17 cellular contexts compared by ENCODE assay signal in genomic region chr2:26471278-26471677, GRCh38. TPM values are rescaled to one million over a fixed set of nuclear protein-coding genes. Genes with fewer than 3 reads are reported as not detected.
DNase-seq lines count a peak whose midpoint lies in the region; ATAC-seq, FAIRE-seq and TF ChIP-seq lines count a peak whose summit lies in the region.
"Had no signal": no experiment of that assay in that cellular context is flagged by ENCODE, and none has a peak within 500 bp of the region (broad histone marks: within the 10 kb centered on the region; RNA-seq: fewer than 3 reads in every experiment).

No MANE protein-coding gene starts in this region.

- no TSS peak for BruUV-seq in HepG2 (replicated peaks; lab: Mats Ljungman, UMichigan)

- in situ Hi-C loops in HepG2 (cut with HindIII; ENCODE audit: extremely low pct_ligation_motif_present, low pct_unique_long_range_greater_than_20kb) = no loop called here

- DNase-seq in HepG2 (ENCODE audit: low spot score) = no peak
- DNase-seq in right lobe of liver = no peak
- peak; percentile 21 for DNase-seq in NCI-H2171 treated with DMSO at 0.1 percent for 48 hours (lab: John Stamatoyannopoulos, UW)
- peak; percentile 51 to 68 for DNase-seq in cerebellar nuclear complex (lab: John Stamatoyannopoulos, UW)
- no peak for DNase-seq in activated effector memory CD4-positive, alpha-beta T cell treated with Interleukin-2 at 50 U/mL for 16 hours
- DNase-seq in stimulated activated CD4-positive, alpha-beta T cell treated with anti-CD3 and anti-CD28 coated beads, Interleukin-4, amount 100 ng/mL, for 4 hours = no peak
- DNase-seq: activated CD4-positive, alpha-beta T cell treated with anti-CD3 and anti-CD28 coated beads, Interleukin-2, amount 10 ng/mL, durations not matched to agents 7 days and 5 days; activated T-cell treated with anti-CD3 and anti-CD28 coated beads, Interleukin-2, amount 50 U/mL, for 1 hour; GOT3; midbrain; MV-4-11 had no signal

- H2AFZ ChIP-seq in HepG2 (ENCODE audit: low read length) = no peak overlapping the region

- TF ChIP-seq POLR2A in HepG2 (IDR thresholded peaks at IDR 0.05; ENCODE audit: insufficient read depth in 1 of 2, low read depth in 2 of 2, low read length in 2 of 2) (no peak), right lobe of liver (IDR thresholded peaks at IDR 0.05) (no peak)

- no peak overlapping the region for H3K9ac ChIP-seq in HepG2 (ENCODE audit: insufficient read depth, low read depth, low read length)

- H3K27me3 ChIP-seq in HepG2 (ENCODE audit: control insufficient read depth in 1 of 2, insufficient read depth in 2 of 2, low read length in 2 of 2) (peaks cover 0 to 8% of the 10 kb centered on the region in 2 experiments; a peak in 2 of 5 replicates), right lobe of liver (no peaks in the 10 kb centered on the region)
- H3K27me3 ChIP-seq: right atrium auricular region had no signal

- no peak overlapping the region for H3K4me2 ChIP-seq in HepG2 (ENCODE audit: low read depth, low read length)

- peak; percentile 56 for FAIRE-seq in HepG2 (lab: Jason Lieb, UNC)
- FAIRE-seq: TTC549 had no signal

- no peaks in the 10 kb centered on the region for H3K79me2 ChIP-seq in HepG2 (ENCODE audit: insufficient read depth, low read length)

- intact Hi-C loops in HepG2 (cut with micrococcal nuclease; ENCODE audit: unreplicated experiment) (no loop called here), right lobe of liver (cut with DNase I) (no loop called here)

- POLR2A ChIA-PET in HepG2 (lab: Yijun Ruan, JAX) = no interaction called here

- no peak for TF ChIP-seq RAD21 in HepG2 (CRISPR knock-in tag; IDR thresholded peaks at IDR 0.05)

- CTCF ChIA-PET in HepG2 (lab: Yijun Ruan, JAX; ENCODE audit: low intra/inter-chr PET ratio, low total read pairs) = interaction anchor here (2.1 kb wide), 1 partner anchor 106 kb away, joined by 10 read pairs; no protein-coding TSS in a partner anchor

- 33% methylated on average over 3 of the region's 3 CpGs for WGBS in HepG2 (ENCODE audit: low lambda C conversion rate)
- WGBS in right lobe of liver (ENCODE audit: insufficient coverage, low coverage, low lambda C conversion rate, missing lambda C conversion rate) = 100% methylated on average over 1 of the region's 3 CpGs

- H3K4me3 ChIP-seq in HepG2 (replicated peaks in 1 of 3; ENCODE audit: insufficient read depth in 1 of 3, low read depth in 2 of 3, low read length in 3 of 3) (no peak overlapping the region), right lobe of liver (no peak overlapping the region)
- H3K4me3 ChIP-seq: right atrium auricular region, SK-N-MC had no signal

- H4K20me1 ChIP-seq in HepG2 (ENCODE audit: insufficient read depth, low read length) = no peaks in the 10 kb centered on the region

- ATAC-seq in HepG2 (peak; percentile 64), right lobe of liver (no peak), HG02852 (IDR thresholded peaks at IDR 0.05; ENCODE audit: unreplicated experiment) (no peak), HG03442 (IDR thresholded peaks at IDR 0.05; ENCODE audit: unreplicated experiment) (no peak)
- ATAC-seq: activated naive CD4-positive, alpha-beta T cell treated with anti-CD3 and anti-CD28 coated beads, Interleukin-2, amount 50 U/mL, for 72 hours had no signal

- H3K36me3 ChIP-seq in HepG2 (replicated peaks in 1 of 2; ENCODE audit: control insufficient read depth in 1 of 2, insufficient read depth in 2 of 2, low read length in 2 of 2) (no peaks in the 10 kb centered on the region), right lobe of liver (no peaks in the 10 kb centered on the region)
- H3K36me3 ChIP-seq: right atrium auricular region had no signal

- peak; percentile 53 for TF ChIP-seq CTCF in HepG2 (CRISPR knock-in tag; IDR thresholded peaks at IDR 0.05)
- no peak for TF ChIP-seq CTCF in right lobe of liver (IDR thresholded peaks at IDR 0.05)

- H3K9me3 ChIP-seq in HepG2 (ENCODE audit: low read length) (peaks cover 5% of the 10 kb centered on the region), right lobe of liver (no peaks in the 10 kb centered on the region)

- H3K27ac ChIP-seq in HepG2 (ENCODE audit: extremely low read length, insufficient read depth, low read length) (no peak overlapping the region), right lobe of liver (no peak overlapping the region)
- H3K27ac ChIP-seq: right atrium auricular region, SK-N-MC had no signal

- no peak for TF ChIP-seq EP300 in HepG2 (IDR thresholded peaks at IDR 0.05; ENCODE audit: low read depth in 2 of 2, low read length in 2 of 2)
- no peak for TF ChIP-seq EP300 in HepG2 (CRISPR knock-in tag; IDR thresholded peaks at IDR 0.05; ENCODE audit: borderline replicate concordance)

- H3K4me1 ChIP-seq in HepG2 (ENCODE audit: insufficient read depth, low read length) (no peaks in the 10 kb centered on the region; the same call in 1 of the 2 replicates), right lobe of liver (no peaks in the 10 kb centered on the region)
- H3K4me1 ChIP-seq: right atrium auricular region had no signal

TF ChIP-seq in HepG2, 621 proteins besides CTCF, POLR2A, EP300 and RAD21:
- TF ChIP-seq, protein P1, sequence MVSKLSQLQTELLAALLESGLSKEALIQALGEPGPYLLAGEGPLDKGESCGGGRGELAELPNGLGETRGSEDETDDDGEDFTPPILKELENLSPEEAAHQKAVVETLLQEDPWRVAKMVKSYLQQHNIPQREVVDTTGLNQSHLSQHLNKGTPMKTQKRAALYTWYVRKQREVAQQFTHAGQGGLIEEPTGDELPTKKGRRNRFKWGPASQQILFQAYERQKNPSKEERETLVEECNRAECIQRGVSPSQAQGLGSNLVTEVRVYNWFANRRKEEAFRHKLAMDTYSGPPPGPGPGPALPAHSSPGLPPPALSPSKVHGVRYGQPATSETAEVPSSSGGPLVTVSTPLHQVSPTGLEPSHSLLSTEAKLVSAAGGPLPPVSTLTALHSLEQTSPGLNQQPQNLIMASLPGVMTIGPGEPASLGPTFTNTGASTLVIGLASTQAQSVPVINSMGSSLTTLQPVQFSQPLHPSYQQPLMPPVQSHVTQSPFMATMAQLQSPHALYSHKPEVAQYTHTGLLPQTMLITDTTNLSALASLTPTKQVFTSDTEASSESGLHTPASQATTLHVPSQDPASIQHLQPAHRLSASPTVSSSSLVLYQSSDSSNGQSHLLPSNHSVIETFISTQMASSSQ (IDR thresholded peaks at IDR 0.05; ENCODE audit: low read depth) = no peak
- TF ChIP-seq, protein P1 (CRISPR knock-in tag; IDR thresholded peaks at IDR 0.05; ENCODE audit: borderline replicate concordance) = no peak
- no peak for TF ChIP-seq SOX6 (IDR thresholded peaks at IDR 0.05)
- TF ChIP-seq SOX6 (CRISPR knock-in tag; IDR thresholded peaks at IDR 0.05) = no peak
- no peak for TF ChIP-seq RFX3 (CRISPR knock-in tag; IDR thresholded peaks at IDR 0.05)
- TF ChIP-seq TBX3 (IDR thresholded peaks at IDR 0.05; ENCODE audit: borderline replicate concordance) = no peak
- no peak for TF ChIP-seq RORA (CRISPR knock-in tag; IDR thresholded peaks at IDR 0.05)

RNA-seq across cellular contexts. Expression of gene OTOF, which starts 6.6 kb away (rescaled TPM):
- total RNA-seq in HepG2 (2016; rRNA removed; fragmentation: Illumina TruSeq; extraction: Trizol) = 0.04 TPM in 1 of 2 replicates, not detected in the other
- 0.09 TPM in 1 of 2 replicates, not detected in the other for total RNA-seq in HepG2 (2016; cell fraction: cytosol; rRNA removed; fragmentation: Illumina TruSeq; extraction: Trizol; ENCODE audit: low read depth)
- 0.04 TPM in 1 of 2 replicates, not detected in the other for total RNA-seq in HepG2 (2016; cell fraction: insoluble cytoplasmic fraction; rRNA removed; fragmentation: Illumina TruSeq; extraction: Trizol)
- total RNA-seq in HepG2 (2016; cell fraction: membrane; rRNA removed; fragmentation: Illumina TruSeq; extraction: Trizol) = 0.03 TPM in 1 of 2 replicates, not detected in the other
- 0.06 TPM in 1 of 2 replicates, not detected in the other for total RNA-seq in HepG2 (2016; cell fraction: nucleus; rRNA removed; fragmentation: Illumina TruSeq; extraction: Trizol)
- not detected in 2 replicates for polyA plus RNA-seq in HepG2 (2011; rRNA removed)
- polyA plus RNA-seq in HepG2 (2011; cell fraction: cytosol; rRNA removed) = 0.01 TPM in 2 replicates
- 0.12 and 0.26 TPM in 2 replicates for polyA plus RNA-seq in HepG2 (2011; cell fraction: nucleus; rRNA removed)
- polyA plus RNA-seq in HepG2 (2012) = 0.05 TPM in 1 of 2 replicates, not detected in the other
- polyA plus RNA-seq in HepG2 (2016; cell fraction: cytosol; fragmentation: Illumina TruSeq; extraction: Trizol; ENCODE audit: low read depth) = not detected in 2 replicates
- polyA plus RNA-seq in HepG2 (2016; cell fraction: insoluble cytoplasmic fraction; fragmentation: Illumina TruSeq; extraction: Trizol; ENCODE audit: low read depth) = 0.04 TPM in 1 of 2 replicates, not detected in the other
- not detected in 2 replicates for polyA plus RNA-seq in HepG2 (2016; cell fraction: membrane; fragmentation: Illumina TruSeq; extraction: Trizol; ENCODE audit: low read depth)
- 0.33 TPM in 1 of 2 replicates, not detected in the other for polyA plus RNA-seq in HepG2 (2016; cell fraction: nucleus; fragmentation: Illumina TruSeq; extraction: Trizol; ENCODE audit: insufficient read depth, low read depth)
- 0.02 TPM in 1 of 2 replicates, not detected in the other for polyA minus RNA-seq in HepG2 (2011; rRNA and poly(A)+ RNA removed; ENCODE audit: low replicate concordance)
- not detected in 2 replicates for polyA minus RNA-seq in HepG2 (2011; cell fraction: cytosol; rRNA and poly(A)+ RNA removed)
- polyA minus RNA-seq in HepG2 (2011; cell fraction: nucleus; rRNA and poly(A)+ RNA removed) = not detected in 2 replicates
- total RNA-seq in right lobe of liver = under 1 TPM in 2 of 6 experiments, not detected in 4; 0.06 to 0.12 TPM

Comparison
In these comparisons a context has a peak if more than half of its experiments do, and no peak if none do; other contexts are left out.
1. DNase-seq: peak in NCI-H2171 treated with DMSO at 0.1 percent for 48 hours (single experiment) and cerebellar nuclear complex (2 of 2); none in HepG2 (single experiment), right lobe of liver (0 of 3), activated effector memory CD4-positive, alpha-beta T cell treated with Interleukin-2 at 50 U/mL for 16 hours (single experiment) and stimulated activated CD4-positive, alpha-beta T cell treated with anti-CD3 and anti-CD28 coated beads, Interleukin-4, amount 100 ng/mL, for 4 hours (0 of 2).